ENCODE assay signal across 1 cellular context in genomic region chr19:41698746-41699230, GRCh38.
A peak's percentile ranks its signal among the peaks of the same experiment; 100 is the strongest.
TF ChIP-seq lines count a peak whose summit lies in the region.

No MANE protein-coding gene starts in this region.

TF ChIP-seq in GM12878, 131 proteins besides CTCF, POLR2A, EP300 and RAD21:
- TF ChIP-seq IKZF2 (IDR thresholded peaks at IDR 0.05) (peak in 1 of 2 experiments; percentile 13; a peak in 1 of 4 replicates), YBX1 (IDR thresholded peaks at IDR 0.05) (no peak)
